ENCODE assay signal across 23 cellular contexts in the genomic region with DNA sequence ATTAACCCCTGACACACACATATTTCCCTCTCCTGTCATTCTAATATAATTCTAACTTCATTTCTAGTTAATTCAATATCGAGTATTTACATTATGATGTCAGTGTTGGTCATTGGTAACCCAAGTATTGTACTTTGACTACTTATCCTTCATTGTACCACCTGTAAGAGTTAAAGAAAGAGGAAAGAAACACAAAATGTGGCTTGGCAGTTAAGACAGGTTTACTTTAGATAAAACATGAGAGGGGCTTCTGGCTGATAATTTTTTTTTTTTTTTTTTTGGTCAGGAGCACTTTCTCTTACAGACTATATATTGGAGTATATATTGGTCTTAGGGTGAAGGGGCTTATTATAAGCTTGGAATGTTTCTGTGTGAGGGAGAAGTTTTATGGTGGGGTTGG.
"Had no signal": no experiment of that assay in that cellular context is flagged by ENCODE, and none has a peak within 500 bp of the region (broad histone marks: within the 10 kb centered on the region; RNA-seq: fewer than 3 reads in every experiment).

No MANE protein-coding gene starts in this region.

- H3K27ac ChIP-seq: PC-9, Peyer's patch, SJCRH30 had no signal

- H2AFZ ChIP-seq: PC-9 had no signal

- DNase-seq: KBM-7, MG63, NCI-H1092, NCI-H1105 treated with DMSO at 0.1 percent for 48 hours, NCI-H1417 treated with DMSO at 0.1 percent for 48 hours, NCI-H146, NCI-H1694 treated with DMSO at 0.1 percent for 48 hours, NCI-H1930, NCI-H2081 treated with DMSO at 0.1 percent for 48 hours, NCI-H2171, NCI-H226, NCI-H446, NCI-H510A, NCI-H524 treated with DMSO at 0.1 percent for 48 hours, NCI-H69, NCI-H774, PC-9, Peyer's patch, SHP77 treated with DMSO at 0.1 percent for 48 hours, SJCRH30 had no signal

- H3K4me2 ChIP-seq: PC-9 had no signal

- ATAC-seq: Right ventricle myocardium inferior, SK-N-SH treated with all-trans-retinoic acid at 6 μM for 48 hours had no signal

- H3K27me3 ChIP-seq: MG63, Peyer's patch, SJCRH30 had no signal

- H3K9me3 ChIP-seq: MG63 had no signal

- H3K27me3 Mint-ChIP-seq: IgD-negative memory B cell had no signal

- H3K4me3 ChIP-seq: MG63, PC-9, Peyer's patch, SJCRH30 had no signal

- H3K36me3 ChIP-seq: MG63, Peyer's patch, SJCRH30 had no signal

- H3K4me1 ChIP-seq: Peyer's patch had no signal
